15 cellular contexts compared by ENCODE assay signal in the genomic region with DNA sequence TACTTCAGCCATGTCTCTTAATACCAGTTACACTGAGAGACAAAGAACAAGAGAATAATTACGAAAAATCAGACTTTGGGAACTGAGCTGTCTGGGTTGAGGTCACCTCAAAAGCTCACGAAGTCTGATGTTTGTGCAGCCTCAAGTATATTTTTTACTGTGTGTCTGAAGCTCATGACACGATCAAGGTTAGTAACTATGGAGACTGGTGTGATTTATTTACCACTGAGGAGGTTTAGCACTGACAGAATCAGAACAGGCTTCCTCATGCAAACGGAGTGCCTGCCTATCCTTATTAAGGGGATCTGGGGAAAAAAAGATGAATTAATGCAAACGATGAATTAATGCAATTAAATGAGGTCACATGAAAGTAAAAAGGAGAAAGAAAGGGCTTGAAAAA.
"Had no signal": no experiment of that assay in that cellular context is flagged by ENCODE, and none has a peak within 500 bp of the region (broad histone marks: within the 10 kb centered on the region; RNA-seq: fewer than 3 reads in every experiment).

No MANE protein-coding gene starts in this region.

- FAIRE-seq: urothelium cell line had no signal

- H3K4me3 ChIP-seq: esophagus squamous epithelium, sigmoid colon had no signal

- H3K27ac ChIP-seq: esophagus squamous epithelium, sigmoid colon had no signal

- H3K36me3 Mint-ChIP-seq: activated naive CD8-positive, alpha-beta T cell treated with anti-CD3 and anti-CD28 coated beads for 36 hours; stimulated activated memory B cell treated with anti-CD40 and anti-IgM and Interleukin-4, amounts not matched to agents 10 μg/mL and 1 μg/mL and 100 μg/mL, for 72 hours had no signal

- ATAC-seq: activated CD4-positive, alpha-beta T cell treated with anti-CD3 and anti-CD28 coated beads for 36 hours; stimulated activated memory B cell treated with anti-CD40 and anti-IgM and Interleukin-4, amounts not matched to agents 10 μg/mL and 1 μg/mL and 100 μg/mL, for 72 hours had no signal

- H3K9me3 ChIP-seq: esophagus squamous epithelium, sigmoid colon had no signal

- H3K4me1 ChIP-seq: sigmoid colon had no signal

- DNase-seq: activated CD4-positive, alpha-beta memory T cell treated with anti-CD3 and anti-CD28 coated beads, Interleukin-2, amount 10 ng/mL, durations not matched to agents 7 days and 5 days; activated CD4-positive, alpha-beta T cell treated with anti-CD3 and anti-CD28 coated beads for 36 hours; activated gamma-delta T cell treated with Interleukin-2 at 50 U/mL for 16 hours; activated naive CD8-positive, alpha-beta T cell treated with anti-CD3 and anti-CD28 coated beads for 36 hours; activated T-cell treated with anti-CD3 and anti-CD28 coated beads, Interleukin-2, amount 50 U/mL, for 48 hours; anterior cingulate cortex; esophagus squamous epithelium; foreskin fibroblast; glutamatergic neuron; hypothalamus; sigmoid colon; stimulated activated CD4-positive, alpha-beta T cell treated with anti-CD3 and anti-CD28 coated beads, Interleukin-12 subunit alpha, Interleukin-12 subunit beta, amount 100 ng/mL, for 4 hours had no signal

- H3K36me3 ChIP-seq: esophagus squamous epithelium, sigmoid colon had no signal

- H3K4me3 Mint-ChIP-seq: activated CD4-positive, alpha-beta memory T cell treated with anti-CD3 and anti-CD28 coated beads, Interleukin-2, amount 10 ng/mL, durations not matched to agents 7 days and 5 days; activated CD4-positive, alpha-beta T cell treated with anti-CD3 and anti-CD28 coated beads for 36 hours; activated naive CD8-positive, alpha-beta T cell treated with anti-CD3 and anti-CD28 coated beads for 36 hours; neural crest cell; stimulated activated memory B cell treated with anti-CD40 and anti-IgM and Interleukin-4, amounts not matched to agents 10 μg/mL and 1 μg/mL and 100 μg/mL, for 72 hours had no signal

- H3K9me3 Mint-ChIP-seq: activated CD4-positive, alpha-beta memory T cell treated with anti-CD3 and anti-CD28 coated beads, Interleukin-2, amount 10 ng/mL, durations not matched to agents 7 days and 5 days; neural crest cell had no signal

- H3K27ac Mint-ChIP-seq: activated CD4-positive, alpha-beta memory T cell treated with anti-CD3 and anti-CD28 coated beads, Interleukin-2, amount 10 ng/mL, durations not matched to agents 7 days and 5 days; activated CD4-positive, alpha-beta T cell treated with anti-CD3 and anti-CD28 coated beads for 36 hours; activated naive CD8-positive, alpha-beta T cell treated with anti-CD3 and anti-CD28 coated beads for 36 hours; stimulated activated memory B cell treated with anti-CD40 and anti-IgM and Interleukin-4, amounts not matched to agents 10 μg/mL and 1 μg/mL and 100 μg/mL, for 72 hours had no signal

- H3K27me3 ChIP-seq: esophagus squamous epithelium, sigmoid colon had no signal
